ENCODE assay signal across 21 cellular contexts in genomic region chr19:53907193-53907581, GRCh38. TPM values are rescaled to one million over a fixed set of nuclear protein-coding genes. Genes with fewer than 3 reads are reported as not detected.
DNase-seq lines count a peak whose midpoint lies in the region; ATAC-seq, FAIRE-seq and TF ChIP-seq lines count a peak whose summit lies in the region.
"Had no signal": no experiment of that assay in that cellular context is flagged by ENCODE, and none has a peak within 500 bp of the region (broad histone marks: within the 10 kb centered on the region; RNA-seq: fewer than 3 reads in every experiment).

No MANE protein-coding gene starts in this region.

- H3K9ac ChIP-seq in iPS-15b (ENCODE audit: low read depth, low read length), result no peak overlapping the region

- H3K36me3 ChIP-seq in iPS-15b (ENCODE audit: control insufficient read depth, insufficient read depth, low read length), result no peaks in the 10 kb centered on the region
- H3K36me3 ChIP-seq: brain microvascular endothelial cell, heart right ventricle, ovary, tibial nerve had no signal

- H3K9me3 ChIP-seq in T-helper 17 cell (ENCODE audit: control insufficient read depth, low read length, poor library complexity, severe bottlenecking) (no peaks in the 10 kb centered on the region), iPS-15b (ENCODE audit: control insufficient read depth, insufficient read depth, low read length) (no peaks in the 10 kb centered on the region)
- H3K9me3 ChIP-seq: heart right ventricle, ovary, tibial nerve had no signal

- H3K36me3 Mint-ChIP-seq in T-helper 17 cell (ENCODE audit: low read depth), result peaks cover 22% of the 10 kb centered on the region
- peaks cover 6% of the 10 kb centered on the region for H3K36me3 Mint-ChIP-seq in stimulated activated effector memory CD8-positive, alpha-beta T cell treated with anti-CD3 and anti-CD28 coated beads, Interleukin-12 subunit alpha, Interleukin-12 subunit beta, amount 100 ng/mL, for 72 hours
- H3K36me3 Mint-ChIP-seq: activated naive CD4-positive, alpha-beta T cell treated with anti-CD3 and anti-CD28 coated beads, Interleukin-2, amount 50 U/mL, for 24 hours had no signal

- peak overlapping the region; percentile 5 for H3K4me3 Mint-ChIP-seq in T-helper 17 cell
- H3K4me3 Mint-ChIP-seq in stimulated activated effector memory CD8-positive, alpha-beta T cell treated with anti-CD3 and anti-CD28 coated beads, Interleukin-12 subunit alpha, Interleukin-12 subunit beta, amount 100 ng/mL, for 72 hours, result peak overlapping the region; percentile 9

- no peaks in the 10 kb centered on the region for H3K9me3 Mint-ChIP-seq in stimulated activated effector memory CD8-positive, alpha-beta T cell treated with anti-CD3 and anti-CD28 coated beads, Interleukin-12 subunit alpha, Interleukin-12 subunit beta, amount 100 ng/mL, for 72 hours
- H3K9me3 Mint-ChIP-seq: activated naive CD4-positive, alpha-beta T cell treated with anti-CD3 and anti-CD28 coated beads, Interleukin-2, amount 50 U/mL, for 24 hours had no signal

- no peak for FAIRE-seq in GM12891 (lab: Jason Lieb, UNC)

- no peak for TF ChIP-seq POLR2A in GM12891 (IDR thresholded peaks at IDR 0.05; ENCODE audit: low read depth, low read length)

- peak overlapping the region; percentile 59 for H3K4me3 ChIP-seq in iPS-15b (ENCODE audit: low read depth, low read length)
- H3K4me3 ChIP-seq: heart right ventricle, ovary, tibial nerve had no signal

- peaks cover 27% of the 10 kb centered on the region for H3K4me1 Mint-ChIP-seq in T-helper 17 cell
- peaks cover 57% of the 10 kb centered on the region for H3K4me1 Mint-ChIP-seq in stimulated activated effector memory CD8-positive, alpha-beta T cell treated with anti-CD3 and anti-CD28 coated beads, Interleukin-12 subunit alpha, Interleukin-12 subunit beta, amount 100 ng/mL, for 72 hours

- H3K27me3 ChIP-seq in iPS-15b (ENCODE audit: control insufficient read depth, insufficient read depth, low read length), result peaks cover 55% of the 10 kb centered on the region

- H3K27ac Mint-ChIP-seq in T-helper 17 cell, result no peak overlapping the region
- H3K27ac Mint-ChIP-seq in stimulated activated effector memory CD8-positive, alpha-beta T cell treated with anti-CD3 and anti-CD28 coated beads, Interleukin-12 subunit alpha, Interleukin-12 subunit beta, amount 100 ng/mL, for 72 hours, result no peak overlapping the region
- H3K27ac Mint-ChIP-seq: activated naive CD4-positive, alpha-beta T cell treated with anti-CD3 and anti-CD28 coated beads, Interleukin-2, amount 50 U/mL, for 24 hours had no signal

- DNase-seq in NCI-H2227 (lab: John Stamatoyannopoulos, UW; ENCODE audit: unreplicated experiment), result peak; percentile 68
- no peak for DNase-seq in NCI-H2227 treated with DMSO at 0.1 percent for 48 hours (lab: John Stamatoyannopoulos, UW)
- no peak for DNase-seq in T-helper 17 cell
- no peak for DNase-seq in stimulated activated effector memory CD8-positive, alpha-beta T cell treated with anti-CD3 and anti-CD28 coated beads, Interleukin-12 subunit alpha, Interleukin-12 subunit beta, amount 100 ng/mL, for 72 hours (ENCODE audit: low spot score in 2 of 2)
- no peak for DNase-seq in GM12891 (ENCODE audit: insufficient read length, low spot score)
- no peak for DNase-seq in NCI-H2081 treated with DMSO at 0.1 percent for 48 hours (lab: John Stamatoyannopoulos, UW)
- no peak for DNase-seq in activated naive CD4-positive, alpha-beta T cell (lab: John Stamatoyannopoulos, UW)
- DNase-seq: brain microvascular endothelial cell, NCI-H524 treated with DMSO at 0.1 percent for 48 hours, SIG-M5, T1000 had no signal

- ATAC-seq in T-helper 17 cell, result no peak
- no peak for ATAC-seq in stimulated activated effector memory CD8-positive, alpha-beta T cell treated with anti-CD3 and anti-CD28 coated beads, Interleukin-12 subunit alpha, Interleukin-12 subunit beta, amount 100 ng/mL, for 72 hours

- peaks cover 64% of the 10 kb centered on the region for H3K27me3 Mint-ChIP-seq in T-helper 17 cell

- H3K4me1 ChIP-seq in iPS-15b (ENCODE audit: control insufficient read depth, insufficient read depth, low read length), result peaks cover 6% of the 10 kb centered on the region

TF ChIP-seq in GM12891, 5 proteins besides CTCF, POLR2A, EP300 and RAD21:
- TF ChIP-seq TAF1 (IDR thresholded peaks at IDR 0.05; ENCODE audit: low read depth, low read length) (no peak), SPI1 (IDR thresholded peaks at IDR 0.05; ENCODE audit: low read depth, low read length) (no peak), PAX5 (IDR thresholded peaks at IDR 0.05; ENCODE audit: insufficient read depth, low read length, severe bottlenecking) (no peak), POU2F2 (IDR thresholded peaks at IDR 0.05; ENCODE audit: low read depth, low read length) (no peak), POLR2AphosphoS5 (IDR thresholded peaks at IDR 0.05; ENCODE audit: low read depth, low read length) (no peak)

RNA-seq across cellular contexts. Expression of gene CACNG7, which starts 1.9 kb away (rescaled TPM):
- not detected for total RNA-seq in T-helper 17 cell
- not detected for polyA plus RNA-seq in GM12891 (2012; ENCODE audit: low read depth, missing spikeins)
- total RNA-seq: heart right ventricle, left cardiac atrium, mononuclear cell, OCI-LY7, ovary, skeletal muscle tissue, tibial nerve had no signal
- polyA plus RNA-seq: heart right ventricle had no signal

RNA-seq across cellular contexts. Expression of gene PRKCG, which starts 25.2 kb away (rescaled TPM):
- 1 to 10 TPM; 1.1 to 1.4 TPM for total RNA-seq in T-helper 17 cell
- not detected for polyA plus RNA-seq in GM12891 (2012; ENCODE audit: low read depth, missing spikeins)
- total RNA-seq: fibroblast of lung, heart right ventricle, left cardiac atrium, OCI-LY7, skeletal muscle tissue, tibial nerve had no signal
- polyA plus RNA-seq: fibroblast of lung had no signal

RNA-seq across cellular contexts. Expression of gene MYADM, which starts 39.5 kb away (rescaled TPM):
- total RNA-seq in T-helper 17 cell, result 100 to 1,000 TPM; 392 to 670 TPM
- 0.08 TPM for polyA plus RNA-seq in GM12891 (2012; ENCODE audit: low read depth, missing spikeins)

RNA-seq across cellular contexts. Expression of gene CACNG8, which starts 55.5 kb away (rescaled TPM):
- total RNA-seq in T-helper 17 cell, result under 1 TPM; 0.05 to 0.22 TPM
- polyA plus RNA-seq in GM12891 (2012; ENCODE audit: low read depth, missing spikeins), result 0.04 TPM
- total RNA-seq: mononuclear cell, OCI-LY7, tibial nerve had no signal
